In genomic region chr5:173920866-173921265, GRCh38 we compare ENCODE assay signal across 15 cellular contexts. TPM values are rescaled to one million over a fixed set of nuclear protein-coding genes. Genes with fewer than 3 reads are reported as not detected.
A peak's percentile ranks its signal among the peaks of the same experiment; 100 is the strongest.
DNase-seq lines count a peak whose midpoint lies in the region; ATAC-seq and TF ChIP-seq lines count a peak whose summit lies in the region.
"Had no signal": no experiment of that assay in that cellular context is flagged by ENCODE, and none has a peak within 500 bp of the region (broad histone marks: within the 10 kb centered on the region; RNA-seq: fewer than 3 reads in every experiment).

No MANE protein-coding gene starts in this region.

- H3K9me3 ChIP-seq in right atrium auricular region (no peaks in the 10 kb centered on the region), neutrophil (no peaks in the 10 kb centered on the region)

- H3K4me3 ChIP-seq in right atrium auricular region (no peak overlapping the region), choroid plexus epithelial cell (ENCODE audit: low read depth, low read length) (no peak overlapping the region), neutrophil (ENCODE audit: low read depth in 1 of 2, low read length in 1 of 2) (no peak overlapping the region)

- H3K27me3 ChIP-seq in right atrium auricular region (no peaks in the 10 kb centered on the region), neutrophil (no peaks in the 10 kb centered on the region)

- no peak for TF ChIP-seq CTCF in right atrium auricular region (IDR thresholded peaks at IDR 0.05)
- TF ChIP-seq CTCF in choroid plexus epithelial cell (conservative IDR thresholded peaks at IDR 0.05; ENCODE audit: low read depth, low read length) = no peak
- no peak for TF ChIP-seq CTCF in neutrophil (IDR thresholded peaks at IDR 0.05)

- intact Hi-C loops in Right ventricle myocardium superior (cut with DNase I) = no loop called here

- H3K36me3 ChIP-seq in right atrium auricular region (no peaks in the 10 kb centered on the region), neutrophil (peaks cover 8% of the 10 kb centered on the region)

- H3K27ac ChIP-seq in right atrium auricular region = peak overlapping the region; percentile 81 to 86
- peak overlapping the region; percentile 84 for H3K27ac ChIP-seq in neutrophil
- H3K27ac ChIP-seq: RWPE1 had no signal

- DNase-seq in right atrium auricular region (ENCODE audit: low spot score) (no peak), Right ventricle myocardium superior (no peak), choroid plexus epithelial cell (ENCODE audit: low read depth) (peak; percentile 26), GF-D8 (lab: John Stamatoyannopoulos, UW) (no peak), activated gamma-delta T cell (lab: John Stamatoyannopoulos, UW) (no peak)
- no peak for DNase-seq in stimulated activated CD4-positive, alpha-beta T cell treated with anti-CD3 and anti-CD28 coated beads, Interleukin-1b, Interleukin-23, amount 100 ng/mL, for 48 hours
- DNase-seq: activated CD4-positive, alpha-beta T cell treated with anti-CD3 and anti-CD28 coated beads for 4 hours; activated T-cell treated with anti-CD3 and anti-CD28 coated beads, Interleukin-2, amount 50 U/mL, for 4 hours; amniotic stem cell; NCI-H2029; NCI-H524 treated with DMSO at 0.1 percent for 48 hours; stimulated activated naive CD4-positive, alpha-beta T cell had no signal

- ATAC-seq in Right ventricle myocardium superior (ENCODE audit: poor library complexity) (no peak), HG02678 (IDR thresholded peaks at IDR 0.05; ENCODE audit: unreplicated experiment) (no peak)
- ATAC-seq: activated T-cell treated with anti-CD3 and anti-CD28 coated beads, Interleukin-2, amount 50 U/mL, for 4 hours had no signal

- H3K4me1 ChIP-seq in right atrium auricular region (peaks cover 0 to 91% of the 10 kb centered on the region in 2 donors), neutrophil (ENCODE audit: control insufficient read depth in 1 of 2, insufficient read depth in 1 of 2, low read depth in 1 of 2, low read length in 1 of 2) (peaks cover 85 to 95% of the 10 kb centered on the region in 2 experiments)

RNA-seq across cellular contexts. Expression of gene CPEB4, which starts 32.7 kb away (rescaled TPM):
- total RNA-seq in right atrium auricular region (100 to 1,000 TPM in 1 of 2 donors, 10 to 100 TPM in 1; 79.5 to 127 TPM), Right ventricle myocardium superior (118 TPM)
